25 cellular contexts compared by ENCODE assay signal in genomic region chr10:6796231-6796630, GRCh38.
DNase-seq lines count a peak whose midpoint lies in the region; TF ChIP-seq lines count a peak whose summit lies in the region.
"Had no signal": no experiment of that assay in that cellular context is flagged by ENCODE, and none has a peak within 500 bp of the region (broad histone marks: within the 10 kb centered on the region; RNA-seq: fewer than 3 reads in every experiment).

No MANE protein-coding gene starts in this region.

- H3K27me3 ChIP-seq in H9 (ENCODE audit: insufficient read depth, low read length): no peaks in the 10 kb centered on the region
- no peaks in the 10 kb centered on the region for H3K27me3 ChIP-seq in HUES64 (ENCODE audit: insufficient read depth, low read length)
- H3K27me3 ChIP-seq in esophagus muscularis mucosa: no peaks in the 10 kb centered on the region
- H3K27me3 ChIP-seq in iPS-20b (ENCODE audit: insufficient read depth, low read length): no peaks in the 10 kb centered on the region
- H3K27me3 ChIP-seq: BLaER1 treated with 17β-estradiol and CSF1 and Interleukin-3, amounts not matched to agents 10 nM and 100 nM had no signal

- H4K91ac ChIP-seq in H9 (ENCODE audit: insufficient read length, low read depth, low read length): peak overlapping the region; percentile 95

- no peak for TF ChIP-seq POLR2A in esophagus muscularis mucosa (IDR thresholded peaks at IDR 0.05; ENCODE audit: low read depth)

- H3K79me1 ChIP-seq in H9 (ENCODE audit: insufficient read depth, low read depth, low read length, poor library complexity, severe bottlenecking): no peaks in the 10 kb centered on the region

- peaks cover 43 to 56% of the 10 kb centered on the region in 2 experiments for H3K4me1 Mint-ChIP-seq in H9
- H3K4me1 Mint-ChIP-seq in activated naive CD4-positive, alpha-beta T cell treated with anti-CD3 and anti-CD28 coated beads for 36 hours (ENCODE audit: low read depth): no peaks in the 10 kb centered on the region

- peaks cover under 1 to 6% of the 10 kb centered on the region in 2 experiments; a peak in 4 of 5 replicates for H3K9me3 Mint-ChIP-seq in H9
- no peaks in the 10 kb centered on the region for H3K9me3 Mint-ChIP-seq in activated naive CD4-positive, alpha-beta T cell treated with anti-CD3 and anti-CD28 coated beads for 36 hours
- H3K9me3 Mint-ChIP-seq: CD4-positive, alpha-beta T cell; HFFc6 had no signal

- H3K18ac ChIP-seq in H9 (ENCODE audit: insufficient read length, low read depth, low read length): peak overlapping the region; percentile 98

- 0 out of 2 replicates have a peak, but pooled peaks cover 1% of the 10 kb centered on the region for H3K79me2 ChIP-seq in H9 (ENCODE audit: insufficient read depth, low read length)

- H3K27ac ChIP-seq in H9 (ENCODE audit: insufficient read length, low read depth, low read length) (peak overlapping the region; percentile 99), HUES64 (ENCODE audit: low read depth, low read length) (peak overlapping the region; percentile 95), esophagus muscularis mucosa (replicated peaks in 1 of 4) (no peak overlapping the region), iPS-20b (ENCODE audit: low read length) (peak overlapping the region; percentile 49)
- H3K27ac ChIP-seq: A549; BLaER1 treated with 17β-estradiol and CSF1 and Interleukin-3, amounts not matched to agents 10 nM and 100 nM had no signal

- peak overlapping the region; percentile 4 to 97 (median 96); a peak in 5 of 7 replicates for H3K27ac Mint-ChIP-seq in H9
- no peak overlapping the region for H3K27ac Mint-ChIP-seq in activated naive CD4-positive, alpha-beta T cell treated with anti-CD3 and anti-CD28 coated beads for 36 hours
- H3K27ac Mint-ChIP-seq: CD4-positive, alpha-beta T cell; HFFc6 had no signal

- no peak overlapping the region for H3K56ac ChIP-seq in H9 (ENCODE audit: insufficient read length, low read depth, low read length)

- peak overlapping the region; percentile 41 for H3K4me2 ChIP-seq in H9 (ENCODE audit: insufficient read depth, insufficient read length, low read length)
- H3K4me2 ChIP-seq: A549; BLaER1 treated with 17β-estradiol and CSF1 and Interleukin-3, amounts not matched to agents 10 nM and 100 nM had no signal

- H3K9ac ChIP-seq in H9 (ENCODE audit: extremely low read depth, insufficient read length, low read length) (peak overlapping the region; percentile 65), HUES64 (ENCODE audit: low read depth, low read length) (peak overlapping the region; percentile 35), iPS-20b (ENCODE audit: low read depth, low read length) (peak overlapping the region; percentile 67; the same call in 1 of the 2 replicates)
- H3K9ac ChIP-seq: BLaER1 treated with 17β-estradiol and CSF1 and Interleukin-3, amounts not matched to agents 10 nM and 100 nM had no signal

- no peak overlapping the region for H2BK5ac ChIP-seq in H9 (ENCODE audit: insufficient read length, low read length)

- peak overlapping the region; percentile 97 for H3K4ac ChIP-seq in H9 (ENCODE audit: low read depth, low read length)

- peak overlapping the region; percentile 77 for H2BK12ac ChIP-seq in H9 (ENCODE audit: insufficient read length, low read depth, low read length)

- H3K23ac ChIP-seq in H9 (ENCODE audit: insufficient read length, low read depth, low read length): no peak overlapping the region

- DNase-seq in H9 (peak; percentile 71), esophagus muscularis mucosa (ENCODE audit: extremely low spot score) (peak; percentile 53), NCI-H2171 treated with DMSO at 0.1 percent for 48 hours (lab: John Stamatoyannopoulos, UW) (no peak), glomerular visceral epithelial cell (ENCODE audit: extremely low spot score) (no peak), germinal center (ENCODE audit: low spot score) (no peak)
- DNase-seq in activated naive CD4-positive, alpha-beta T cell treated with anti-CD3 and anti-CD28 coated beads for 36 hours: no peak
- DNase-seq: AML-193; CD4-positive, alpha-beta T cell; DMS53; H7; HFFc6; Kasumi-1; MV-4-11; NCI-H1105; NCI-H146; NCI-H1930; NCI-H2107; NCI-H446; NCI-H526; NK-92 treated with Interleukin-12 subunit alpha and Interleukin-12 subunit beta, amount 100 ng/mL, for 24 hours; PC-3 had no signal

- H2BK20ac ChIP-seq in H9 (ENCODE audit: low read depth, low read length, poor library complexity, severe bottlenecking): no peak overlapping the region

- H3K4me3 Mint-ChIP-seq in H9: no peak overlapping the region; a peak in 1 of 5 replicates
- no peak overlapping the region for H3K4me3 Mint-ChIP-seq in activated naive CD4-positive, alpha-beta T cell treated with anti-CD3 and anti-CD28 coated beads for 36 hours
- H3K4me3 Mint-ChIP-seq: CD4-positive, alpha-beta T cell; HFFc6 had no signal

- H3K4me3 ChIP-seq in HUES64 (ENCODE audit: low read length) (0 out of 2 replicates have a peak overlapping the region, but pooled peaks have one; percentile 5), esophagus muscularis mucosa (no peak overlapping the region), iPS-20b (ENCODE audit: low read length) (peak overlapping the region; percentile 44; the same call in 1 of the 2 replicates)
- H3K4me3 ChIP-seq: A549; BLaER1 treated with 17β-estradiol and CSF1 and Interleukin-3, amounts not matched to agents 10 nM and 100 nM had no signal

- H4K20me1 ChIP-seq in H9 (ENCODE audit: control insufficient read depth, insufficient read depth, insufficient read length): no peaks in the 10 kb centered on the region
- H4K20me1 ChIP-seq: BLaER1 treated with 17β-estradiol and CSF1 and Interleukin-3, amounts not matched to agents 10 nM and 100 nM had no signal

- H3K36me3 Mint-ChIP-seq in H9 (ENCODE audit: insufficient read depth in 1 of 3, low read depth in 3 of 3): peaks cover 2 to 49% (median 2%) of the 10 kb centered on the region in 3 experiments
- no peaks in the 10 kb centered on the region for H3K36me3 Mint-ChIP-seq in activated naive CD4-positive, alpha-beta T cell treated with anti-CD3 and anti-CD28 coated beads for 36 hours (ENCODE audit: low read depth)

- H3K23me2 ChIP-seq in H9 (ENCODE audit: insufficient read length, low read depth, low read length, poor library complexity, severe bottlenecking): peaks cover 3% of the 10 kb centered on the region

- H3K9me3 ChIP-seq in H9 (ENCODE audit: control insufficient read depth, low read depth, low read length) (no peaks in the 10 kb centered on the region), HUES64 (ENCODE audit: insufficient read depth, low read depth, low read length) (no peaks in the 10 kb centered on the region), esophagus muscularis mucosa (no peaks in the 10 kb centered on the region), iPS-20b (ENCODE audit: insufficient read depth, low read depth, low read length) (no peaks in the 10 kb centered on the region)
- H3K9me3 ChIP-seq: A549; BLaER1 treated with 17β-estradiol and CSF1 and Interleukin-3, amounts not matched to agents 10 nM and 100 nM had no signal

- CTCF ChIA-PET in activated naive CD4-positive, alpha-beta T cell treated with anti-CD3 and anti-CD28 coated beads for 36 hours (lab: Charles Lee): no interaction called here

- H4K8ac ChIP-seq in H9 (replicated peaks; ENCODE audit: insufficient read length, low read depth, low read length): no peak overlapping the region

- H2AFZ ChIP-seq in H9 (ENCODE audit: low read length): no peak overlapping the region

- TF ChIP-seq CTCF in H9 (conservative IDR thresholded peaks at IDR 0.05) (no peak), esophagus muscularis mucosa (IDR thresholded peaks at IDR 0.05) (no peak)

- no peak overlapping the region for H2BK15ac ChIP-seq in H9 (ENCODE audit: low read depth, low read length)

- H3K4me1 ChIP-seq in H9 (ENCODE audit: insufficient read depth, low read length) (peaks cover 16% of the 10 kb centered on the region), HUES64 (ENCODE audit: insufficient read depth, low read length) (peaks cover 36% of the 10 kb centered on the region), esophagus muscularis mucosa (no peaks in the 10 kb centered on the region), iPS-20b (ENCODE audit: insufficient read depth, low read length) (peaks cover 21% of the 10 kb centered on the region)
- H3K4me1 ChIP-seq: A549; BLaER1 treated with 17β-estradiol and CSF1 and Interleukin-3, amounts not matched to agents 10 nM and 100 nM had no signal

- H4K5ac ChIP-seq in H9 (ENCODE audit: insufficient read length, low read depth, low read length): no peak overlapping the region

- peak overlapping the region; percentile 100 for H2AK5ac ChIP-seq in H9 (ENCODE audit: insufficient read length, low read length)

- peak overlapping the region; percentile 49; the same call in 1 of the 2 replicates for H3K14ac ChIP-seq in H9 (ENCODE audit: insufficient read depth, low read length)

- no peak for TF ChIP-seq EP300 in esophagus muscularis mucosa (IDR thresholded peaks at IDR 0.05)

- H3T11ph ChIP-seq in H9 (ENCODE audit: low read length): no peak overlapping the region

- no peak overlapping the region for H2BK120ac ChIP-seq in H9 (ENCODE audit: low read depth, low read length, poor library complexity, severe bottlenecking)

- intact Hi-C loops in esophagus muscularis mucosa (cut with DNase I): no loop called here
- intact Hi-C loops in activated naive CD4-positive, alpha-beta T cell treated with anti-CD3 and anti-CD28 coated beads for 36 hours (cut with micrococcal nuclease): no loop called here

- peaks cover 18% of the 10 kb centered on the region for H3K36me3 ChIP-seq in HUES64 (ENCODE audit: insufficient read depth, low read length)
- no peaks in the 10 kb centered on the region for H3K36me3 ChIP-seq in esophagus muscularis mucosa
- peaks cover 31% of the 10 kb centered on the region for H3K36me3 ChIP-seq in iPS-20b (ENCODE audit: insufficient read depth, low read depth, low read length)
- H3K36me3 ChIP-seq: BLaER1 treated with 17β-estradiol and CSF1 and Interleukin-3, amounts not matched to agents 10 nM and 100 nM had no signal

- WGBS in H9 (ENCODE audit: extremely low coverage, insufficient read length, low lambda C conversion rate): no CpG with 5 or more reads among the region's 3 CpGs
- 54% methylated on average over 3 of the region's 3 CpGs for WGBS in HUES64
- WGBS in esophagus muscularis mucosa: 86% methylated on average over 3 of the region's 3 CpGs

- H3K27me3 Mint-ChIP-seq in H9 (ENCODE audit: low read depth): peaks cover 1% of the 10 kb centered on the region; the same call in 1 of the 2 replicates
- H3K27me3 Mint-ChIP-seq in activated naive CD4-positive, alpha-beta T cell treated with anti-CD3 and anti-CD28 coated beads for 36 hours (ENCODE audit: low read depth): peaks cover 9% of the 10 kb centered on the region
- H3K27me3 Mint-ChIP-seq: CD4-positive, alpha-beta T cell had no signal

Comparison
In these comparisons a context has a peak if more than half of its experiments do, and no peak if none do; other contexts are left out.
1. DNase-seq: peak in H9 (single experiment) and esophagus muscularis mucosa (single experiment); none in activated naive CD4-positive, alpha-beta T cell treated with anti-CD3 and anti-CD28 coated beads for 36 hours (single experiment), NCI-H2171 treated with DMSO at 0.1 percent for 48 hours (single experiment), glomerular visceral epithelial cell (single experiment) and germinal center (single experiment).
2. H3K27ac ChIP-seq: peak in H9 (single experiment), HUES64 (single experiment) and iPS-20b (single experiment); none in esophagus muscularis mucosa (0 of 4).
3. H3K4me3 ChIP-seq: peak in HUES64 (single experiment) and iPS-20b (single experiment); none in esophagus muscularis mucosa (0 of 4).
4. Peak in every context shown above with its lines, with median percentiles within 50 percentile points of each other: H3K9ac ChIP-seq.